In genomic region chr3:129502641-129503386, GRCh38 we compare ENCODE assay signal across 18 cellular contexts. TPM values are rescaled to one million over a fixed set of nuclear protein-coding genes. Genes with fewer than 3 reads are reported as not detected.
DNase-seq lines count a peak whose midpoint lies in the region; ATAC-seq and TF ChIP-seq lines count a peak whose summit lies in the region.
"Had no signal": no experiment of that assay in that cellular context is flagged by ENCODE, and none has a peak within 500 bp of the region (broad histone marks: within the 10 kb centered on the region; RNA-seq: fewer than 3 reads in every experiment).

No MANE protein-coding gene starts in this region.

- H3K27ac Mint-ChIP-seq in progenitor cell of endocrine pancreas: no peak overlapping the region
- H3K27ac Mint-ChIP-seq in T-helper 17 cell: no peak overlapping the region
- H3K27ac Mint-ChIP-seq: activated CD4-positive, alpha-beta memory T cell treated with anti-CD3 and anti-CD28 coated beads, Interleukin-2, amount 10 ng/mL, durations not matched to agents 7 days and 5 days; activated naive CD8-positive, alpha-beta T cell had no signal

- no peak for TF ChIP-seq CTCF in progenitor cell of endocrine pancreas (IDR thresholded peaks at IDR 0.05; ENCODE audit: unreplicated experiment)

- no peak overlapping the region for H3K4me3 Mint-ChIP-seq in progenitor cell of endocrine pancreas (ENCODE audit: low read depth)
- no peak overlapping the region for H3K4me3 Mint-ChIP-seq in T-helper 17 cell
- H3K4me3 Mint-ChIP-seq: activated CD4-positive, alpha-beta memory T cell treated with anti-CD3 and anti-CD28 coated beads, Interleukin-2, amount 10 ng/mL, durations not matched to agents 7 days and 5 days; activated naive CD8-positive, alpha-beta T cell had no signal

- ATAC-seq in left ventricle myocardium superior: peak; percentile 52
- no peak for ATAC-seq in T-helper 17 cell
- no peak for ATAC-seq in HG03039 (IDR thresholded peaks at IDR 0.05; ENCODE audit: unreplicated experiment)
- ATAC-seq: Panc1 had no signal

- DNase-seq in DMS 273 (lab: John Stamatoyannopoulos, UW; ENCODE audit: unreplicated experiment): peak; percentile 81
- peak; percentile 22 for DNase-seq in NCI-H128 (lab: John Stamatoyannopoulos, UW; ENCODE audit: unreplicated experiment)
- peak; percentile 83 for DNase-seq in NCI-H524 treated with DMSO at 0.1 percent for 48 hours (lab: John Stamatoyannopoulos, UW)
- DNase-seq in left ventricle myocardium superior: peak; percentile 68
- no peak for DNase-seq in NCI-H1048 (lab: John Stamatoyannopoulos, UW)
- no peak for DNase-seq in progenitor cell of endocrine pancreas (ENCODE audit: low spot score, unreplicated experiment)
- DNase-seq in T-helper 17 cell: no peak
- DNase-seq: activated CD4-positive, alpha-beta memory T cell treated with anti-CD3 and anti-CD28 coated beads, Interleukin-2, amount 10 ng/mL, durations not matched to agents 7 days and 5 days; activated T-cell treated with anti-CD3 and anti-CD28 coated beads, Interleukin-2, amount 50 U/mL, for 48 hours; glutamatergic neuron; mesendoderm had no signal

- peaks cover 27% of the 10 kb centered on the region for H3K36me3 Mint-ChIP-seq in progenitor cell of endocrine pancreas (ENCODE audit: insufficient read depth)
- H3K36me3 Mint-ChIP-seq in T-helper 17 cell (ENCODE audit: low read depth): peaks cover 5% of the 10 kb centered on the region

- no peaks in the 10 kb centered on the region for H3K9me3 ChIP-seq in T-helper 17 cell (ENCODE audit: control insufficient read depth, low read length, poor library complexity, severe bottlenecking)
- H3K9me3 ChIP-seq: esophagus muscularis mucosa had no signal

- peaks cover 12% of the 10 kb centered on the region for H3K4me1 Mint-ChIP-seq in progenitor cell of endocrine pancreas (ENCODE audit: low read depth)
- no peaks in the 10 kb centered on the region for H3K4me1 Mint-ChIP-seq in T-helper 17 cell
- H3K4me1 Mint-ChIP-seq: activated CD4-positive, alpha-beta memory T cell treated with anti-CD3 and anti-CD28 coated beads, Interleukin-2, amount 10 ng/mL, durations not matched to agents 7 days and 5 days had no signal

- H3K27me3 Mint-ChIP-seq in progenitor cell of endocrine pancreas (no peaks in the 10 kb centered on the region), T-helper 17 cell (no peaks in the 10 kb centered on the region)
- H3K27me3 Mint-ChIP-seq: activated CD4-positive, alpha-beta memory T cell treated with anti-CD3 and anti-CD28 coated beads, Interleukin-2, amount 10 ng/mL, durations not matched to agents 7 days and 5 days; activated naive CD8-positive, alpha-beta T cell had no signal

- H3K9me3 Mint-ChIP-seq in progenitor cell of endocrine pancreas (ENCODE audit: low read depth): no peaks in the 10 kb centered on the region
- H3K9me3 Mint-ChIP-seq: activated CD4-positive, alpha-beta memory T cell treated with anti-CD3 and anti-CD28 coated beads, Interleukin-2, amount 10 ng/mL, durations not matched to agents 7 days and 5 days had no signal

- intact Hi-C loops in left ventricle myocardium superior (cut with micrococcal nuclease): no loop called here

RNA-seq across cellular contexts. Expression of gene RHO, which starts 25.6 kb away (rescaled TPM):
- total RNA-seq in left ventricle myocardium superior (not detected), progenitor cell of endocrine pancreas (0.10 TPM in 1 of 2 replicates, not detected in the other), T-helper 17 cell (not detected)
- total RNA-seq: activated CD4-positive, alpha-beta memory T cell treated with anti-CD3 and anti-CD28 coated beads, Interleukin-2, amount 10 ng/mL, durations not matched to agents 7 days and 5 days; esophagus muscularis mucosa; H4; HT1080; NCI-H460 had no signal

RNA-seq across cellular contexts. Expression of gene H1-8, which starts 40.2 kb away (rescaled TPM):
- total RNA-seq in left ventricle myocardium superior (not detected), progenitor cell of endocrine pancreas (not detected in 2 replicates), T-helper 17 cell (not detected)
- total RNA-seq: activated CD4-positive, alpha-beta memory T cell treated with anti-CD3 and anti-CD28 coated beads, Interleukin-2, amount 10 ng/mL, durations not matched to agents 7 days and 5 days; esophagus muscularis mucosa; H4; HT1080; NCI-H460 had no signal

Comparison
In these comparisons a context has a peak if more than half of its experiments do, and no peak if none do; other contexts are left out.
1. DNase-seq: peak in DMS 273 (single experiment), NCI-H128 (single experiment), NCI-H524 treated with DMSO at 0.1 percent for 48 hours (single experiment) and left ventricle myocardium superior (single experiment); none in NCI-H1048 (single experiment), progenitor cell of endocrine pancreas (single experiment) and T-helper 17 cell (0 of 3).